Comparison of ENCODE assay signal across 8 cellular contexts in genomic region chr12:108732489-108732888, GRCh38. TPM values are rescaled to one million over a fixed set of nuclear protein-coding genes. Genes with fewer than 3 reads are reported as not detected.
DNase-seq lines count a peak whose midpoint lies in the region; ATAC-seq, FAIRE-seq and TF ChIP-seq lines count a peak whose summit lies in the region.

No MANE protein-coding gene starts in this region.

- TF ChIP-seq CTCF in bronchial epithelial cell (IDR thresholded peaks at IDR 0.05; ENCODE audit: insufficient read depth, low read length, severe bottlenecking), result no peak

- no peak for ATAC-seq in stimulated activated naive CD8-positive, alpha-beta T cell treated with anti-CD3 and anti-CD28 coated beads, Interleukin-15, amount 100 ng/mL, for 72 hours
- no peak for ATAC-seq in stimulated activated naive CD8-positive, alpha-beta T cell treated with anti-CD3 and anti-CD28 coated beads, Interleukin-15, Interleukin-2, amounts not matched to agents 100 U/mL and 50 U/mL, for 24 hours
- no peak for ATAC-seq in aorta (ENCODE audit: low FRiP score)

- 42 to 52% methylated on average over 6 of the region's 6 CpGs for WGBS in aorta, 2 donors

- peaks cover 23 to 43% of the 10 kb centered on the region in 2 donors for H3K4me1 ChIP-seq in mucosa of rectum (ENCODE audit: control insufficient read depth in 2 of 2, insufficient read depth in 2 of 2, low read length in 2 of 2)
- H3K4me1 ChIP-seq in aorta (ENCODE audit: control insufficient read depth in 1 of 2, insufficient read depth in 2 of 2, low read length in 2 of 2), result no peaks in the 10 kb centered on the region

- no peak for FAIRE-seq in bronchial epithelial cell (lab: Jason Lieb, UNC)

- H3K9ac ChIP-seq in mucosa of rectum (ENCODE audit: low read depth in 1 of 2, low read length in 2 of 2), result peak overlapping the region; percentile 79 to 85

- H3K4me3 Mint-ChIP-seq in stimulated activated naive CD8-positive, alpha-beta T cell treated with anti-CD3 and anti-CD28 coated beads, Interleukin-15, amount 100 ng/mL, for 72 hours, result peak overlapping the region; percentile 97 to 98

- H3K27me3 ChIP-seq in bronchial epithelial cell (ENCODE audit: control insufficient read depth, insufficient read depth, low read length) (no peaks in the 10 kb centered on the region), mucosa of rectum (ENCODE audit: control insufficient read depth in 2 of 2, insufficient read depth in 2 of 2, low read length in 2 of 2) (no peaks in the 10 kb centered on the region), aorta (ENCODE audit: control insufficient read depth in 1 of 2, insufficient read depth in 2 of 2, low read length in 1 of 2) (no peaks in the 10 kb centered on the region)

- H3K4me1 Mint-ChIP-seq in stimulated activated naive CD8-positive, alpha-beta T cell treated with anti-CD3 and anti-CD28 coated beads, Interleukin-15, amount 100 ng/mL, for 72 hours, result peaks cover 41% of the 10 kb centered on the region

- DNase-seq in stimulated activated naive CD8-positive, alpha-beta T cell treated with anti-CD3 and anti-CD28 coated beads, Interleukin-15, amount 100 ng/mL, for 72 hours, result peak in 1 of 2 donors; percentile 4
- no peak for DNase-seq in stimulated activated naive CD8-positive, alpha-beta T cell treated with anti-CD3 and anti-CD28 coated beads, Interleukin-15, Interleukin-2, amounts not matched to agents 100 U/mL and 50 U/mL, for 24 hours
- DNase-seq in bronchial epithelial cell (ENCODE audit: low read depth) (no peak), aorta (no peak), NCI-H2196 treated with DMSO at 0.1 percent for 48 hours (lab: John Stamatoyannopoulos, UW; ENCODE audit: unreplicated experiment) (no peak), RPMI8226 (no peak), superior temporal gyrus (ENCODE audit: extremely low spot score) (no peak)

- H3K27me3 Mint-ChIP-seq in stimulated activated naive CD8-positive, alpha-beta T cell treated with anti-CD3 and anti-CD28 coated beads, Interleukin-15, amount 100 ng/mL, for 72 hours, result no peaks in the 10 kb centered on the region

- no peaks in the 10 kb centered on the region for H3K36me3 ChIP-seq in bronchial epithelial cell (ENCODE audit: control insufficient read depth, insufficient read depth, low read length)
- no peaks in the 10 kb centered on the region for H3K36me3 ChIP-seq in mucosa of rectum (ENCODE audit: control insufficient read depth in 2 of 2, insufficient read depth in 2 of 2, low read length in 2 of 2)
- no peaks in the 10 kb centered on the region for H3K36me3 ChIP-seq in aorta (ENCODE audit: control insufficient read depth in 1 of 2, insufficient read depth in 2 of 2, low read length in 1 of 2)

- no peaks in the 10 kb centered on the region for H3K9me3 Mint-ChIP-seq in stimulated activated naive CD8-positive, alpha-beta T cell treated with anti-CD3 and anti-CD28 coated beads, Interleukin-15, amount 100 ng/mL, for 72 hours

- peak overlapping the region; percentile 98 to 99 for H3K27ac ChIP-seq in mucosa of rectum (ENCODE audit: low read depth in 2 of 2, low read length in 2 of 2)
- peak overlapping the region; percentile 78 to 81 for H3K27ac ChIP-seq in aorta (ENCODE audit: low read depth in 1 of 2, low read length in 2 of 2)

- H3K4me3 ChIP-seq in bronchial epithelial cell (ENCODE audit: low read depth, low read length) (peak overlapping the region; percentile 17), mucosa of rectum (ENCODE audit: low read length in 2 of 2) (peak overlapping the region; percentile 68 to 85), aorta (ENCODE audit: low read length in 2 of 2) (no peak overlapping the region)

- H3K27ac Mint-ChIP-seq in stimulated activated naive CD8-positive, alpha-beta T cell treated with anti-CD3 and anti-CD28 coated beads, Interleukin-15, amount 100 ng/mL, for 72 hours, result peak overlapping the region in 1 of 2 donors; percentile 98

- intact Hi-C loops in aorta (cut with DNase I), result loop anchor here (5.0 kb wide), 4 partner anchors 40 to 170 kb away; partner anchors contain the start of genes ISCU (in 1 of the 2) and SART3 (in 1 of the 2)

- H3K9me3 ChIP-seq in mucosa of rectum (ENCODE audit: control insufficient read depth in 2 of 2, low read length in 2 of 2) (no peaks in the 10 kb centered on the region), aorta (ENCODE audit: control insufficient read depth, low read length) (no peaks in the 10 kb centered on the region)

RNA-seq across cellular contexts. Expression of gene CORO1C, which starts 1.2 kb away (rescaled TPM):
- 151 and 152 TPM in 2 replicates for total RNA-seq in bronchial epithelial cell
- 100 to 1,000 TPM; 207 to 387 TPM for total RNA-seq in aorta
- 100 to 1,000 TPM in 1 of 2 donors, 10 to 100 TPM in 1; 68.0 to 145 TPM for polyA plus RNA-seq in aorta

Comparison
In these comparisons a context has a peak if more than half of its experiments do, and no peak if none do; other contexts are left out.
1. H3K4me3 ChIP-seq: peak in bronchial epithelial cell (single experiment) and mucosa of rectum (2 of 2); none in aorta (0 of 2).